In the genomic region with DNA sequence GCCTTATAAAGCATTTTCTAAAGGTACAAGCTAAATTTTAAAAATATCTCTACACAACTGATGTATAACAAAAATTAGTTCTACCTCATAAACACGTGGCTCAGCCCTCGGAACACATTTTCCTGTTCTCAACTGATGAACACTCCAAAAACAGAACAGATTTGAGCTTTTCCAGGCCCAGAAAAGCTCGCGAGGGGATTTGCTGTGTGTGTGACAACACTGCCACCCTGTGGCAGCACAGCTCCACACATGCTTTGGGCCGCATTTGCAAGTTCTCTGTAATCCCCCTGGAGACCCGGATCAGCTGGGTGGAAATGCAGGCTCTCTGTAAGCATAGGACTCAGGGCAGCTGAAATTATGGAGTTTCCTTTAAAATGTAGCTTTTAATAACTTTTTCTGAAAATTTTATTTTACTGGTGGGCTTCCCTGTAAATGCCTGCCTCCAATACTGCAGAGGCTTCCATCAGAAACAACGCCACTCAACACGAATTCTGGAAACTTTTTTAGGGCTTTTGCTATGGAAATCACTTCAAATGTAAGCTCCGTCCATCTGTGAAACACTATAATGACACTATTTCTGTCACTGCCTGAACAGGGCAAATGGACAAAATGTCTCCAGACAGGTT, we compare ENCODE assay signal across 8 cellular contexts.
DNase-seq lines count a peak whose midpoint lies in the region; ATAC-seq and TF ChIP-seq lines count a peak whose summit lies in the region.

No MANE protein-coding gene starts in this region.

- H3K27ac ChIP-seq in SK-N-SH (ENCODE audit: low read depth in 2 of 2, low read length in 1 of 2) = no peak overlapping the region

- H3K9ac ChIP-seq in SK-N-SH = no peak overlapping the region

- H3K9me2 ChIP-seq in SK-N-SH = no peaks in the 10 kb centered on the region

- H3K79me2 ChIP-seq in SK-N-SH (ENCODE audit: insufficient read depth) = no peaks in the 10 kb centered on the region

- peak overlapping the region in 1 of 2 experiments; percentile 35; a peak in 1 of 4 replicates for H3K4me3 ChIP-seq in SK-N-SH (ENCODE audit: low read depth in 2 of 2, low read length in 1 of 2)

- H4K20me1 ChIP-seq in SK-N-SH (ENCODE audit: insufficient read depth) = no peaks in the 10 kb centered on the region

- H2AFZ ChIP-seq in SK-N-SH (ENCODE audit: low read depth) = no peak overlapping the region

- H3F3A ChIP-seq in SK-N-SH (replicated peaks; ENCODE audit: insufficient read depth) = no peaks in the 10 kb centered on the region

- peak; percentile 94 for TF ChIP-seq RAD21 in SK-N-SH (IDR thresholded peaks at IDR 0.05; ENCODE audit: low read length)

- POLR2A ChIA-PET in SK-N-SH (lab: Yijun Ruan, JAX) = interaction anchor here (0.6 kb wide), 1 partner anchor 206 kb away, joined by 4 read pairs; no protein-coding TSS in a partner anchor

- peaks cover 21% of the 10 kb centered on the region; the same call in 1 of the 2 replicates for H3K27me3 ChIP-seq in SK-N-SH (ENCODE audit: insufficient read depth)

- H3K4me1 ChIP-seq in SK-N-SH (ENCODE audit: control insufficient read depth in 1 of 2, insufficient read depth in 2 of 2, low read depth in 1 of 2, low read length in 1 of 2) = no peaks in the 10 kb centered on the region

- TF ChIP-seq EP300 in SK-N-SH (IDR thresholded peaks at IDR 0.05; ENCODE audit: borderline replicate concordance in 1 of 2, low read depth in 1 of 2, low read length in 1 of 2) = no peak

- CTCF ChIA-PET in SK-N-SH (lab: Yijun Ruan, JAX) = interaction anchor here (0.5 to 8.6 kb wide), 98 partner anchors 13 to 1094 kb away, joined by 3 to 379 read pairs (median 4); partner anchors contain the start of gene ZPBP

- ATAC-seq in GM18502 (IDR thresholded peaks at IDR 0.05; ENCODE audit: poor library complexity, unreplicated experiment) = peak; percentile 45
- peak; percentile 79 to 84 for ATAC-seq in left cardiac atrium
- ATAC-seq in GM21737 (IDR thresholded peaks at IDR 0.05; ENCODE audit: unreplicated experiment) = no peak

- DNase-seq in AG08396 (ENCODE audit: low spot score) = peak; percentile 77
- DNase-seq in SK-N-SH = peak; percentile 81
- DNase-seq in amniotic epithelial cell (ENCODE audit: low read depth) = peak; percentile 61
- peak; percentile 71 for DNase-seq in left cardiac atrium
- DNase-seq in retina = peak; percentile 87

- intact Hi-C loops in left cardiac atrium (cut with DNase I) = loop anchor here (2.0 to 10.0 kb wide), 5 partner anchors 206 to 1069 kb away; partner anchors contain the start of gene ZPBP (in 1 of the 2)

- no peaks in the 10 kb centered on the region for H3K36me3 ChIP-seq in SK-N-SH (replicated peaks in 1 of 2; ENCODE audit: control insufficient read depth in 1 of 2, insufficient read depth in 2 of 2, low read length in 1 of 2)

- 12% methylated on average over 9 of the region's 9 CpGs for WGBS in SK-N-SH (ENCODE audit: low lambda C conversion rate)

- no peaks in the 10 kb centered on the region for H3K9me3 ChIP-seq in SK-N-SH

- TF ChIP-seq CTCF in LNCAP (IDR thresholded peaks at IDR 0.05) (peak; percentile 97), SK-N-SH (IDR thresholded peaks at IDR 0.05) (peak; percentile 100)

- no peak overlapping the region for H3K4me2 ChIP-seq in SK-N-SH

TF ChIP-seq in SK-N-SH, 30 proteins besides CTCF, POLR2A, EP300 and RAD21:
- TF ChIP-seq JUND (IDR thresholded peaks at IDR 0.05) (no peak), USF2 (IDR thresholded peaks at IDR 0.05; ENCODE audit: borderline replicate concordance, low read depth, low read length) (no peak), TCF12 (IDR thresholded peaks at IDR 0.05) (no peak), FOXM1 (IDR thresholded peaks at IDR 0.05; ENCODE audit: low read depth) (no peak), TEAD4 (IDR thresholded peaks at IDR 0.05; ENCODE audit: borderline replicate concordance, insufficient read depth) (no peak), SMC3 (IDR thresholded peaks at IDR 0.05; ENCODE audit: low read depth, low read length) (peak; percentile 86), CHD2 (IDR thresholded peaks at IDR 0.05; ENCODE audit: low read length, partially characterized antibody) (peak; percentile 37), FOSL2 (IDR thresholded peaks at IDR 0.05; ENCODE audit: borderline replicate concordance, low read depth) (no peak), NRF1 (IDR thresholded peaks at IDR 0.05; ENCODE audit: low read depth, low read length) (no peak)
- TF ChIP-seq, protein P1, sequence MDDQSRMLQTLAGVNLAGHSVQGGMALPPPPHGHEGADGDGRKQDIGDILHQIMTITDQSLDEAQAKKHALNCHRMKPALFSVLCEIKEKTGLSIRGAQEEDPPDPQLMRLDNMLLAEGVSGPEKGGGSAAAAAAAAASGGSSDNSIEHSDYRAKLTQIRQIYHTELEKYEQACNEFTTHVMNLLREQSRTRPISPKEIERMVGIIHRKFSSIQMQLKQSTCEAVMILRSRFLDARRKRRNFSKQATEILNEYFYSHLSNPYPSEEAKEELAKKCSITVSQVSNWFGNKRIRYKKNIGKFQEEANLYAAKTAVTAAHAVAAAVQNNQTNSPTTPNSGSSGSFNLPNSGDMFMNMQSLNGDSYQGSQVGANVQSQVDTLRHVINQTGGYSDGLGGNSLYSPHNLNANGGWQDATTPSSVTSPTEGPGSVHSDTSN (IDR thresholded peaks at IDR 0.05) = no peak
